23 cellular contexts compared by ENCODE assay signal in the genomic region with DNA sequence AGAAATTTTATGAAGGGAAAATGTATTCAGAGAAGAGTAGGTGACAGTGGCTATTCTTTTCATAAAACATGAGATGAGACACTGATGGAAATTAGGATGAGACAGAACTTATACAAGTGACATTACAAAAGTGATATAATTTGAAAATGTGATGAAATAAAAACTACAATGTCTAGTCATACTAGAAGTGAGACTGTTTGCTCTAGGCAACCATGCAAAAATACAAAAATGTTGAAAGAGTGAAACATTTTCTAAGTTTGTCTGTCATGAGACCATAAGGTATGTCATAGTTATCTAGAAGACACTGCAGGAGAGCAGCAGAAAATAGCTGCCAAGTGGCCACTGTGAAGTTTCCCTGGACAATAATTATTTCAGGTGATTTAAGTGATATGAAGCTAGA.
A peak's percentile ranks its signal among the peaks of the same experiment; 100 is the strongest.
DNase-seq lines count a peak whose midpoint lies in the region; ATAC-seq and TF ChIP-seq lines count a peak whose summit lies in the region.
"Had no signal": no experiment of that assay in that cellular context is flagged by ENCODE, and none has a peak within 500 bp of the region (broad histone marks: within the 10 kb centered on the region; RNA-seq: fewer than 3 reads in every experiment).

No MANE protein-coding gene starts in this region.

- in situ Hi-C loops in ACHN (cut with HindIII; ENCODE audit: low pct_ligation_motif_present, low pct_unique_long_range_greater_than_20kb, low sequenced_read_pairs) = no loop called here

- no peaks in the 10 kb centered on the region for H3K4me1 ChIP-seq in endodermal cell (ENCODE audit: control insufficient read depth, insufficient read depth, low read length)
- H3K4me1 ChIP-seq in right cardiac atrium (ENCODE audit: control insufficient read depth, insufficient read depth, low read length) = no peaks in the 10 kb centered on the region
- H3K4me1 ChIP-seq: breast epithelium, SJCRH30 had no signal

- no peaks in the 10 kb centered on the region for H3K36me3 Mint-ChIP-seq in endodermal cell (ENCODE audit: low read depth)
- H3K36me3 Mint-ChIP-seq: activated naive CD8-positive, alpha-beta T cell; CD14-positive monocyte had no signal

- no peaks in the 10 kb centered on the region for H3K27me3 Mint-ChIP-seq in endodermal cell (ENCODE audit: insufficient read depth)

- no peak overlapping the region for H3K27ac Mint-ChIP-seq in endodermal cell
- H3K27ac Mint-ChIP-seq: activated naive CD8-positive, alpha-beta T cell; CD14-positive monocyte had no signal

- H3K27me3 ChIP-seq in endodermal cell (ENCODE audit: control insufficient read depth, insufficient read depth, low read length, poor library complexity, severe bottlenecking) = no peaks in the 10 kb centered on the region
- H3K27me3 ChIP-seq in right cardiac atrium (ENCODE audit: control insufficient read depth, insufficient read depth) = no peaks in the 10 kb centered on the region
- H3K27me3 ChIP-seq: breast epithelium, hepatocyte, SJCRH30 had no signal

- intact Hi-C loops in right cardiac atrium (cut with DNase I) = no loop called here

- H3K4me1 Mint-ChIP-seq in endodermal cell = no peaks in the 10 kb centered on the region

- peak; percentile 63 for ATAC-seq in GM19395 (IDR thresholded peaks at IDR 0.05; ENCODE audit: unreplicated experiment)
- peak; percentile 38 for ATAC-seq in GM21825 (IDR thresholded peaks at IDR 0.05; ENCODE audit: unreplicated experiment)
- ATAC-seq in HG03066 (IDR thresholded peaks at IDR 0.05; ENCODE audit: low read depth, unreplicated experiment) = peak; percentile 53
- no peak for ATAC-seq in right cardiac atrium
- ATAC-seq in GM18511 (IDR thresholded peaks at IDR 0.05; ENCODE audit: unreplicated experiment) = no peak
- ATAC-seq: sciatic nerve had no signal

- H3K4me3 ChIP-seq in GM12865 (ENCODE audit: low read depth, low read length) = no peak overlapping the region
- no peak overlapping the region for H3K4me3 ChIP-seq in endodermal cell (ENCODE audit: low read length)
- no peak overlapping the region for H3K4me3 ChIP-seq in right cardiac atrium (ENCODE audit: low read length)
- H3K4me3 ChIP-seq: breast epithelium, hepatocyte, SJCRH30, thoracic aorta had no signal

- no peak overlapping the region for H3K27ac ChIP-seq in endodermal cell (ENCODE audit: low read depth, low read length)
- H3K27ac ChIP-seq in right cardiac atrium (ENCODE audit: low read length) = no peak overlapping the region
- H3K27ac ChIP-seq: breast epithelium, hepatocyte, SJCRH30, thoracic aorta had no signal

- H3K4me3 Mint-ChIP-seq in endodermal cell = no peak overlapping the region
- H3K4me3 Mint-ChIP-seq: activated naive CD8-positive, alpha-beta T cell; CD14-positive monocyte had no signal

- H3K36me3 ChIP-seq in endodermal cell (ENCODE audit: control insufficient read depth, insufficient read depth, low read length) = no peaks in the 10 kb centered on the region
- H3K36me3 ChIP-seq: SJCRH30, thoracic aorta had no signal

- peaks cover 1% of the 10 kb centered on the region for H3K9me3 Mint-ChIP-seq in endodermal cell

- DNase-seq in GM12865 (ENCODE audit: low read depth) = peak; percentile 30
- no peak for DNase-seq in endodermal cell
- DNase-seq in right cardiac atrium = no peak
- no peak for DNase-seq in ACHN
- DNase-seq: 8988T; activated CD4-positive, alpha-beta T cell treated with anti-CD3 and anti-CD28 coated beads for 48 hours; DMS79 treated with DMSO at 0.1 percent for 48 hours; IMR-90; nucleus accumbens; SJCRH30; stimulated activated CD4-positive, alpha-beta T cell treated with anti-CD3 and anti-CD28 coated beads, Interleukin-2, amount 100 ng/mL, for 48 hours; stimulated activated CD8-positive, alpha-beta memory T cell treated with anti-CD3 and anti-CD28 coated beads, Interleukin-4, amount 100 ng/mL, for 48 hours; T-helper 9 cell had no signal

- H3K9me3 ChIP-seq in endodermal cell (ENCODE audit: control insufficient read depth, low read length) = no peaks in the 10 kb centered on the region
- H3K9me3 ChIP-seq in right cardiac atrium (ENCODE audit: control insufficient read depth, low read length) = no peaks in the 10 kb centered on the region
- H3K9me3 ChIP-seq: breast epithelium, SJCRH30, thoracic aorta had no signal

- TF ChIP-seq CTCF in GM12865 (IDR thresholded peaks at IDR 0.05; ENCODE audit: insufficient read depth, low read depth, low read length, missing control alignments) = no peak
- no peak for TF ChIP-seq CTCF in endodermal cell (conservative IDR thresholded peaks at IDR 0.05)

- no peak overlapping the region for H3K9ac ChIP-seq in endodermal cell (ENCODE audit: extremely low read depth, low read length, poor library complexity, severe bottlenecking)

Comparison
In these comparisons a context has a peak if more than half of its experiments do, and no peak if none do; other contexts are left out.
1. ATAC-seq: peak in GM19395 (single experiment), GM21825 (single experiment) and HG03066 (single experiment); none in right cardiac atrium (0 of 2) and GM18511 (single experiment).